Comparison of ENCODE assay signal across 8 cellular contexts in genomic region chr2:191218292-191218898, GRCh38. TPM values are rescaled to one million over a fixed set of nuclear protein-coding genes. Genes with fewer than 3 reads are reported as not detected.
DNase-seq lines count a peak whose midpoint lies in the region; ATAC-seq and TF ChIP-seq lines count a peak whose summit lies in the region.

No MANE protein-coding gene starts in this region.

- no peaks in the 10 kb centered on the region for H3K36me3 ChIP-seq in CD8-positive, alpha-beta memory T cell (ENCODE audit: insufficient read depth, low read length)
- H3K36me3 ChIP-seq in liver (ENCODE audit: control insufficient read depth in 4 of 4, insufficient read depth in 3 of 4, low read depth in 1 of 4, low read length in 3 of 4): no peaks in the 10 kb centered on the region

- POLR2A ChIA-PET in CD8-positive, alpha-beta memory T cell (lab: Charles Lee): no interaction called here

- no peaks in the 10 kb centered on the region for H3K9me3 ChIP-seq in CD8-positive, alpha-beta memory T cell (ENCODE audit: low read length)
- no peaks in the 10 kb centered on the region for H3K9me3 ChIP-seq in liver (ENCODE audit: control insufficient read depth in 4 of 4, low read length in 3 of 4)

- no peak overlapping the region for H3K27ac Mint-ChIP-seq in CD8-positive, alpha-beta memory T cell
- no peak overlapping the region for H3K27ac Mint-ChIP-seq in stimulated activated naive CD8-positive, alpha-beta T cell treated with anti-CD3 and anti-CD28 coated beads, Interleukin-15, Interleukin-2, amounts not matched to agents 100 ng/mL and 50 ng/mL, for 24 hours

- TF ChIP-seq CTCF in choroid plexus epithelial cell (conservative IDR thresholded peaks at IDR 0.05; ENCODE audit: low read depth, low read length) (peak; percentile 89), liver (IDR thresholded peaks at IDR 0.05; ENCODE audit: low read depth, low read length, missing input control) (peak; percentile 44)

- H3K4me1 ChIP-seq in CD8-positive, alpha-beta memory T cell (ENCODE audit: insufficient read depth, low read length): no peaks in the 10 kb centered on the region
- peaks cover 2 to 9% (median 3%) of the 10 kb centered on the region in 4 donors for H3K4me1 ChIP-seq in liver (ENCODE audit: control insufficient read depth in 4 of 4, insufficient read depth in 4 of 4, low read length in 3 of 4)

- peak; percentile 45 for ATAC-seq in GM19372 (IDR thresholded peaks at IDR 0.05; ENCODE audit: low read depth, unreplicated experiment)

- H3K4me3 ChIP-seq in CD8-positive, alpha-beta memory T cell (ENCODE audit: low read length): no peak overlapping the region
- H3K4me3 ChIP-seq in choroid plexus epithelial cell (ENCODE audit: low read depth, low read length) (no peak overlapping the region), liver (ENCODE audit: low read depth in 1 of 3, low read length in 3 of 3) (no peak overlapping the region)

- WGBS in liver: 68% methylated on average over 5 of the region's 5 CpGs

- H3K27ac ChIP-seq in CD8-positive, alpha-beta memory T cell (ENCODE audit: low read depth, low read length): no peak overlapping the region
- no peak overlapping the region for H3K27ac ChIP-seq in liver (ENCODE audit: low read depth in 1 of 2, low read length in 2 of 2)

- peaks cover 0 to 3% of the 10 kb centered on the region in 2 donors for H3K27me3 Mint-ChIP-seq in CD8-positive, alpha-beta memory T cell
- peaks cover 4% of the 10 kb centered on the region for H3K27me3 Mint-ChIP-seq in stimulated activated naive CD8-positive, alpha-beta T cell treated with anti-CD3 and anti-CD28 coated beads, Interleukin-15, Interleukin-2, amounts not matched to agents 100 ng/mL and 50 ng/mL, for 24 hours

- peak in 4 of 5 donors; percentile 9 to 56 (median 17) for DNase-seq in CD8-positive, alpha-beta memory T cell
- peak; percentile 87 to 93 for DNase-seq in Kasumi-1 (lab: John Stamatoyannopoulos, UW)
- DNase-seq in SK-N-DZ (ENCODE audit: low spot score): peak; percentile 68
- DNase-seq in choroid plexus epithelial cell (ENCODE audit: low read depth): peak; percentile 91
- no peak for DNase-seq in effector CD8-positive, alpha-beta T cell (lab: John Stamatoyannopoulos, UW)

- no peaks in the 10 kb centered on the region for H3K27me3 ChIP-seq in CD8-positive, alpha-beta memory T cell (ENCODE audit: insufficient read depth, low read length, poor library complexity, severe bottlenecking)
- no peaks in the 10 kb centered on the region for H3K27me3 ChIP-seq in liver (ENCODE audit: control insufficient read depth in 4 of 4, insufficient read depth in 4 of 4, low read length in 3 of 4)

- no peak overlapping the region for H3K9ac ChIP-seq in liver (ENCODE audit: low read depth in 1 of 2, low read length in 2 of 2)

- H3K4me1 Mint-ChIP-seq in CD8-positive, alpha-beta memory T cell: no peaks in the 10 kb centered on the region
- H3K4me1 Mint-ChIP-seq in stimulated activated naive CD8-positive, alpha-beta T cell treated with anti-CD3 and anti-CD28 coated beads, Interleukin-15, Interleukin-2, amounts not matched to agents 100 ng/mL and 50 ng/mL, for 24 hours (ENCODE audit: low read depth): peaks cover 28% of the 10 kb centered on the region

- no peak overlapping the region for H3K4me3 Mint-ChIP-seq in CD8-positive, alpha-beta memory T cell
- peak overlapping the region; percentile 5 for H3K4me3 Mint-ChIP-seq in stimulated activated naive CD8-positive, alpha-beta T cell treated with anti-CD3 and anti-CD28 coated beads, Interleukin-15, Interleukin-2, amounts not matched to agents 100 ng/mL and 50 ng/mL, for 24 hours

- peaks cover 0 to 4% (median 2%) of the 10 kb centered on the region in 3 donors for H3K36me3 Mint-ChIP-seq in CD8-positive, alpha-beta memory T cell
- H3K36me3 Mint-ChIP-seq in stimulated activated naive CD8-positive, alpha-beta T cell treated with anti-CD3 and anti-CD28 coated beads, Interleukin-15, Interleukin-2, amounts not matched to agents 100 ng/mL and 50 ng/mL, for 24 hours (ENCODE audit: low read depth): no peaks in the 10 kb centered on the region

- no peaks in the 10 kb centered on the region for H3K9me3 Mint-ChIP-seq in CD8-positive, alpha-beta memory T cell
- H3K9me3 Mint-ChIP-seq in stimulated activated naive CD8-positive, alpha-beta T cell treated with anti-CD3 and anti-CD28 coated beads, Interleukin-15, Interleukin-2, amounts not matched to agents 100 ng/mL and 50 ng/mL, for 24 hours: peaks cover 6% of the 10 kb centered on the region

- TF ChIP-seq RAD21 in liver (IDR thresholded peaks at IDR 0.05): peak; percentile 65 to 89

- CTCF ChIA-PET in CD8-positive, alpha-beta memory T cell (lab: Charles Lee): interaction anchor here (1.0 to 3.4 kb wide), 7 partner anchors 9 to 944 kb away, joined by 3 to 13 read pairs (median 5); no protein-coding TSS in a partner anchor

TF ChIP-seq in liver, 16 proteins besides CTCF, POLR2A, EP300 and RAD21:
- TF ChIP-seq FOXA2 (IDR thresholded peaks at IDR 0.05) (no peak), MAX (IDR thresholded peaks at IDR 0.05) (peak; percentile 11)

RNA-seq across cellular contexts. Expression of gene MYO1B, which starts 26.8 kb away (rescaled TPM):
- total RNA-seq in CD8-positive, alpha-beta memory T cell: 1 to 10 TPM; 3.9 to 4.6 TPM
- polyA plus RNA-seq in CD8-positive, alpha-beta memory T cell: 0.12 TPM
- 68.1 and 73.9 TPM in 2 replicates for polyA plus RNA-seq in SK-N-DZ (2014; cell fraction: cytosol; rRNA removed)
- polyA plus RNA-seq in SK-N-DZ (2014; cell fraction: nucleus; rRNA removed): 80.6 and 87.8 TPM in 2 replicates
- total RNA-seq in liver: 100 to 1,000 TPM in 1 of 2 donors, 10 to 100 TPM in 1; 66.5 to 434 TPM
- polyA plus RNA-seq in liver: 100 to 1,000 TPM in 1 of 2 donors, 10 to 100 TPM in 1; 98.3 to 135 TPM

Comparison
In these comparisons a context has a peak if more than half of its experiments do, and no peak if none do; other contexts are left out.
1. RNA of gene MYO1B, which starts 26.8 kb away (total RNA-seq): 66.5 to 434 TPM in liver; 3.9 to 4.6 TPM in CD8-positive, alpha-beta memory T cell; every median in the first group is over 10 times any median in the second.